ENCODE assay signal across 7 cellular contexts in genomic region chr19:13747098-13747453, GRCh38. TPM values are rescaled to one million over a fixed set of nuclear protein-coding genes. Genes with fewer than 3 reads are reported as not detected.
DNase-seq lines count a peak whose midpoint lies in the region; ATAC-seq and TF ChIP-seq lines count a peak whose summit lies in the region.

No MANE protein-coding gene starts in this region.

- H3K9me3 ChIP-seq in iPS-18a (ENCODE audit: control insufficient read depth, low read depth, low read length) = no peaks in the 10 kb centered on the region

- H3K27ac ChIP-seq in iPS-18a (ENCODE audit: low read length) = no peak overlapping the region

- H3K36me3 ChIP-seq in iPS-18a (ENCODE audit: control insufficient read depth, low read depth, low read length) = peaks cover 3% of the 10 kb centered on the region

- DNase-seq in HFFc6 = no peak
- no peak for DNase-seq in activated CD4-positive, alpha-beta memory T cell treated with anti-CD3 and anti-CD28 coated beads, Interleukin-2, amount 10 ng/mL, durations not matched to agents 7 days and 5 days
- DNase-seq in posterior cingulate gyrus = no peak
- DNase-seq in mucosa of gallbladder (ENCODE audit: low spot score) = no peak
- no peak for DNase-seq in kidney glomerular epithelial cell (lab: John Stamatoyannopoulos, UW)

- H3K4me3 Mint-ChIP-seq in HFFc6 = peak overlapping the region; percentile 98
- H3K4me3 Mint-ChIP-seq in activated CD4-positive, alpha-beta memory T cell treated with anti-CD3 and anti-CD28 coated beads, Interleukin-2, amount 10 ng/mL, durations not matched to agents 7 days and 5 days = peak overlapping the region; percentile 86
- peak overlapping the region; percentile 83 for H3K4me3 Mint-ChIP-seq in stimulated activated memory B cell treated with anti-CD40 and anti-IgM and Interleukin-4, amounts not matched to agents 10 μg/mL and 1 μg/mL and 100 μg/mL, for 72 hours

- peaks cover 18% of the 10 kb centered on the region for H3K4me1 Mint-ChIP-seq in HFFc6 (ENCODE audit: low read depth)
- H3K4me1 Mint-ChIP-seq in activated CD4-positive, alpha-beta memory T cell treated with anti-CD3 and anti-CD28 coated beads, Interleukin-2, amount 10 ng/mL, durations not matched to agents 7 days and 5 days = peaks cover 28% of the 10 kb centered on the region
- H3K4me1 Mint-ChIP-seq in stimulated activated memory B cell treated with anti-CD40 and anti-IgM and Interleukin-4, amounts not matched to agents 10 μg/mL and 1 μg/mL and 100 μg/mL, for 72 hours = peaks cover 43% of the 10 kb centered on the region

- H3K27me3 ChIP-seq in iPS-18a (ENCODE audit: control insufficient read depth, insufficient read depth, low read length) = no peaks in the 10 kb centered on the region

- POLR2A ChIA-PET in activated CD4-positive, alpha-beta memory T cell treated with anti-CD3 and anti-CD28 coated beads, Interleukin-2, amount 10 ng/mL, durations not matched to agents 7 days and 5 days (lab: Charles Lee) = interaction anchor here (0.6 to 2.9 kb wide), 16 partner anchors 9 to 206 kb away, joined by 3 to 34 read pairs (median 6); partner anchors contain the start of genes C19orf53, DCAF15, MRI1 and ZSWIM4

- H3K9me3 Mint-ChIP-seq in HFFc6 = peaks cover 12% of the 10 kb centered on the region; the same call in 1 of the 2 replicates
- H3K9me3 Mint-ChIP-seq in activated CD4-positive, alpha-beta memory T cell treated with anti-CD3 and anti-CD28 coated beads, Interleukin-2, amount 10 ng/mL, durations not matched to agents 7 days and 5 days = no peaks in the 10 kb centered on the region
- H3K9me3 Mint-ChIP-seq in stimulated activated memory B cell treated with anti-CD40 and anti-IgM and Interleukin-4, amounts not matched to agents 10 μg/mL and 1 μg/mL and 100 μg/mL, for 72 hours = no peaks in the 10 kb centered on the region

- H3K36me3 Mint-ChIP-seq in HFFc6 (ENCODE audit: low read depth) = peaks cover 20% of the 10 kb centered on the region; the same call in 1 of the 2 replicates
- peaks cover 3% of the 10 kb centered on the region for H3K36me3 Mint-ChIP-seq in activated CD4-positive, alpha-beta memory T cell treated with anti-CD3 and anti-CD28 coated beads, Interleukin-2, amount 10 ng/mL, durations not matched to agents 7 days and 5 days (ENCODE audit: low read depth)
- H3K36me3 Mint-ChIP-seq in stimulated activated memory B cell treated with anti-CD40 and anti-IgM and Interleukin-4, amounts not matched to agents 10 μg/mL and 1 μg/mL and 100 μg/mL, for 72 hours = peaks cover 6% of the 10 kb centered on the region

- H3K9ac ChIP-seq in iPS-18a (ENCODE audit: low read length) = no peak overlapping the region

- H3K4me3 ChIP-seq in iPS-18a (ENCODE audit: low read length) = peak overlapping the region; percentile 31

- TF ChIP-seq CTCF in HFFc6 (IDR thresholded peaks at IDR 0.05) = no peak

- no peak for ATAC-seq in stimulated activated memory B cell treated with anti-CD40 and anti-IgM and Interleukin-4, amounts not matched to agents 10 μg/mL and 1 μg/mL and 100 μg/mL, for 72 hours

- no peak overlapping the region for H3K27ac Mint-ChIP-seq in HFFc6
- H3K27ac Mint-ChIP-seq in activated CD4-positive, alpha-beta memory T cell treated with anti-CD3 and anti-CD28 coated beads, Interleukin-2, amount 10 ng/mL, durations not matched to agents 7 days and 5 days = peak overlapping the region; percentile 75
- peak overlapping the region; percentile 87 for H3K27ac Mint-ChIP-seq in stimulated activated memory B cell treated with anti-CD40 and anti-IgM and Interleukin-4, amounts not matched to agents 10 μg/mL and 1 μg/mL and 100 μg/mL, for 72 hours

- intact Hi-C loops in posterior cingulate gyrus (cut with DNase I) = no loop called here

- CTCF ChIA-PET in activated CD4-positive, alpha-beta memory T cell treated with anti-CD3 and anti-CD28 coated beads, Interleukin-2, amount 10 ng/mL, durations not matched to agents 7 days and 5 days (lab: Charles Lee) = interaction anchor here (0.9 to 2.6 kb wide), 6 partner anchors 15 to 469 kb away, joined by 3 to 20 read pairs (median 4); partner anchors contain the start of gene C19orf53

- 0 out of 2 replicates have a peak, but pooled peaks cover 3% of the 10 kb centered on the region for H3K27me3 Mint-ChIP-seq in HFFc6 (ENCODE audit: insufficient read depth)
- no peaks in the 10 kb centered on the region for H3K27me3 Mint-ChIP-seq in activated CD4-positive, alpha-beta memory T cell treated with anti-CD3 and anti-CD28 coated beads, Interleukin-2, amount 10 ng/mL, durations not matched to agents 7 days and 5 days
- H3K27me3 Mint-ChIP-seq in stimulated activated memory B cell treated with anti-CD40 and anti-IgM and Interleukin-4, amounts not matched to agents 10 μg/mL and 1 μg/mL and 100 μg/mL, for 72 hours = no peaks in the 10 kb centered on the region

- no peaks in the 10 kb centered on the region for H3K4me1 ChIP-seq in iPS-18a (ENCODE audit: control insufficient read depth, low read depth, low read length)

RNA-seq across cellular contexts. Expression of gene MRI1, which starts 17.2 kb away (rescaled TPM):
- 10 to 100 TPM; 31.3 to 34.7 (median 31.8) TPM for total RNA-seq in HFFc6 (2021; fragmentation: NEBNext Ultra II Directional; extraction: Animal tissue kit (Norgen Biotek cat#: 25700))
- total RNA-seq in activated CD4-positive, alpha-beta memory T cell treated with anti-CD3 and anti-CD28 coated beads, Interleukin-2, amount 10 ng/mL, durations not matched to agents 7 days and 5 days = 10 to 100 TPM; 22.4 to 22.7 TPM
- 59.4 TPM for total RNA-seq in mucosa of gallbladder

RNA-seq across cellular contexts. Expression of gene C19orf53, which starts 27.2 kb away (rescaled TPM):
- total RNA-seq in HFFc6 (2021; fragmentation: NEBNext Ultra II Directional; extraction: Animal tissue kit (Norgen Biotek cat#: 25700)) = 100 to 1,000 TPM; 123 to 204 (median 172) TPM
- 10 to 100 TPM; 79.4 to 83.7 TPM for total RNA-seq in activated CD4-positive, alpha-beta memory T cell treated with anti-CD3 and anti-CD28 coated beads, Interleukin-2, amount 10 ng/mL, durations not matched to agents 7 days and 5 days
- total RNA-seq in mucosa of gallbladder = 91.3 TPM

RNA-seq across cellular contexts. Expression of gene ZSWIM4, which starts 48.2 kb away (rescaled TPM):
- 1 to 10 TPM; 5.0 to 6.0 (median 5.2) TPM for total RNA-seq in HFFc6 (2021; fragmentation: NEBNext Ultra II Directional; extraction: Animal tissue kit (Norgen Biotek cat#: 25700))
- 10 to 100 TPM; 10.1 to 10.4 TPM for total RNA-seq in activated CD4-positive, alpha-beta memory T cell treated with anti-CD3 and anti-CD28 coated beads, Interleukin-2, amount 10 ng/mL, durations not matched to agents 7 days and 5 days
- 11.2 TPM for total RNA-seq in mucosa of gallbladder
